ENCODE assay signal across 12 cellular contexts in genomic region chr17:45288825-45289224, GRCh38. TPM values are rescaled to one million over a fixed set of nuclear protein-coding genes. Genes with fewer than 3 reads are reported as not detected.
DNase-seq lines count a peak whose midpoint lies in the region; ATAC-seq and TF ChIP-seq lines count a peak whose summit lies in the region.
"Had no signal": no experiment of that assay in that cellular context is flagged by ENCODE, and none has a peak within 500 bp of the region (broad histone marks: within the 10 kb centered on the region; RNA-seq: fewer than 3 reads in every experiment).

No MANE protein-coding gene starts in this region.

- H4K20me1 ChIP-seq in BLaER1 treated with 17β-estradiol and CSF1 and Interleukin-3, amounts not matched to agents 10 nM and 100 nM, result peaks cover 0 to 86% (median 62%) of the 10 kb centered on the region in 11 experiments; a peak in 20 of 22 replicates

- H3K9me3 ChIP-seq in BLaER1 treated with 17β-estradiol and CSF1 and Interleukin-3, amounts not matched to agents 10 nM and 100 nM (replicated peaks in 1 of 11), result no peaks in the 10 kb centered on the region

- H3K9ac ChIP-seq in BLaER1 treated with 17β-estradiol and CSF1 and Interleukin-3, amounts not matched to agents 10 nM and 100 nM, result peak overlapping the region in 9 of 11 experiments; percentile 12 to 73 (median 43); a peak in 16 of 22 replicates

- H3K27ac ChIP-seq in BLaER1 treated with 17β-estradiol and CSF1 and Interleukin-3, amounts not matched to agents 10 nM and 100 nM, result peak overlapping the region in 7 of 11 experiments; percentile 28 to 73 (median 67); a peak in 14 of 22 replicates
- H3K27ac ChIP-seq in dorsolateral prefrontal cortex, result peak overlapping the region in 31 of 59 donors; percentile 3 to 75 (median 46)

- H3K4me3 ChIP-seq in BLaER1 treated with 17β-estradiol and CSF1 and Interleukin-3, amounts not matched to agents 10 nM and 100 nM, result peak overlapping the region in 3 of 10 experiments; percentile 16 to 42 (median 28); a peak in 4 of 20 replicates
- H3K4me3 ChIP-seq in dorsolateral prefrontal cortex, result no peak overlapping the region

- no peak for TF ChIP-seq CTCF in dorsolateral prefrontal cortex (IDR thresholded peaks at IDR 0.05 in 54 of 56, conservative IDR thresholded peaks at IDR 0.05 in 2 of 56; ENCODE audit: low read depth in 1 of 56, partially characterized antibody in 56 of 56)

- H3K27me3 ChIP-seq in BLaER1 treated with 17β-estradiol and CSF1 and Interleukin-3, amounts not matched to agents 10 nM and 100 nM, result no peaks in the 10 kb centered on the region
- no peaks in the 10 kb centered on the region for H3K27me3 ChIP-seq in dorsolateral prefrontal cortex

- peak; percentile 56 for DNase-seq in NCI-H2107 (lab: John Stamatoyannopoulos, UW)
- DNase-seq in dorsolateral prefrontal cortex, result peak in 2 of 10 donors; percentile 46 to 64
- DNase-seq in myocyte (ENCODE audit: low read depth), result peak; percentile 71
- DNase-seq in A172 (ENCODE audit: low spot score), result no peak
- DNase-seq in cortex of kidney (lab: John Stamatoyannopoulos, UW), result no peak
- no peak for DNase-seq in activated CD8-positive, alpha-beta memory T cell treated with anti-CD3 and anti-CD28 coated beads for 24 hours
- DNase-seq: activated CD4-positive, alpha-beta memory T cell treated with anti-CD3 and anti-CD28 coated beads for 36 hours; NCI-H1930 had no signal

- peaks cover 70 to 77% (median 75%) of the 10 kb centered on the region in 10 experiments for H3K4me1 ChIP-seq in BLaER1 treated with 17β-estradiol and CSF1 and Interleukin-3, amounts not matched to agents 10 nM and 100 nM

- no peak for ATAC-seq in HG02970 (IDR thresholded peaks at IDR 0.05; ENCODE audit: low FRiP score, unreplicated experiment)

- peak overlapping the region; percentile 75 to 97 (median 92) for H3K4me2 ChIP-seq in BLaER1 treated with 17β-estradiol and CSF1 and Interleukin-3, amounts not matched to agents 10 nM and 100 nM

- intact Hi-C loops in dorsolateral prefrontal cortex (cut with DNase I), result no loop called here

- H3K36me3 ChIP-seq in BLaER1 treated with 17β-estradiol and CSF1 and Interleukin-3, amounts not matched to agents 10 nM and 100 nM, result peaks cover 50 to 88% (median 67%) of the 10 kb centered on the region in 11 experiments

RNA-seq across cellular contexts. Expression of gene SPATA32, which starts 26.9 kb away (rescaled TPM):
- under 1 TPM in 9 of 120 experiments, not detected in 111; 0.26 to 0.63 (median 0.35) TPM for total RNA-seq in dorsolateral prefrontal cortex
- not detected in 2 replicates for total RNA-seq in myocyte
- polyA plus RNA-seq in myocyte (2012), result not detected
- total RNA-seq in A172 (2014; rRNA removed; shearing (Covaris generic)), result not detected in 2 replicates
- total RNA-seq: endothelial cell of umbilical vein, H1 had no signal
- polyA plus RNA-seq: endothelial cell of umbilical vein had no signal

RNA-seq across cellular contexts. Expression of gene MAP3K14, which starts 28.0 kb away (rescaled TPM):
- total RNA-seq in dorsolateral prefrontal cortex (10 to 100 TPM in 53 of 120 experiments, 1 to 10 TPM in 67; 5.4 to 21.7 (median 9.8) TPM), myocyte (9.2 and 16.4 TPM in 2 replicates)
- 10.6 TPM for polyA plus RNA-seq in myocyte (2012)
- total RNA-seq in A172 (2014; rRNA removed; shearing (Covaris generic)), result 24.8 and 35.5 TPM in 2 replicates

Comparison
In these comparisons a context has a peak if more than half of its experiments do, and no peak if none do; other contexts are left out.
1. DNase-seq: peak in NCI-H2107 (single experiment) and myocyte (single experiment); none in A172 (single experiment), cortex of kidney (single experiment) and activated CD8-positive, alpha-beta memory T cell treated with anti-CD3 and anti-CD28 coated beads for 24 hours (single experiment).